Comparison of ENCODE assay signal across 8 cellular contexts in the genomic region with DNA sequence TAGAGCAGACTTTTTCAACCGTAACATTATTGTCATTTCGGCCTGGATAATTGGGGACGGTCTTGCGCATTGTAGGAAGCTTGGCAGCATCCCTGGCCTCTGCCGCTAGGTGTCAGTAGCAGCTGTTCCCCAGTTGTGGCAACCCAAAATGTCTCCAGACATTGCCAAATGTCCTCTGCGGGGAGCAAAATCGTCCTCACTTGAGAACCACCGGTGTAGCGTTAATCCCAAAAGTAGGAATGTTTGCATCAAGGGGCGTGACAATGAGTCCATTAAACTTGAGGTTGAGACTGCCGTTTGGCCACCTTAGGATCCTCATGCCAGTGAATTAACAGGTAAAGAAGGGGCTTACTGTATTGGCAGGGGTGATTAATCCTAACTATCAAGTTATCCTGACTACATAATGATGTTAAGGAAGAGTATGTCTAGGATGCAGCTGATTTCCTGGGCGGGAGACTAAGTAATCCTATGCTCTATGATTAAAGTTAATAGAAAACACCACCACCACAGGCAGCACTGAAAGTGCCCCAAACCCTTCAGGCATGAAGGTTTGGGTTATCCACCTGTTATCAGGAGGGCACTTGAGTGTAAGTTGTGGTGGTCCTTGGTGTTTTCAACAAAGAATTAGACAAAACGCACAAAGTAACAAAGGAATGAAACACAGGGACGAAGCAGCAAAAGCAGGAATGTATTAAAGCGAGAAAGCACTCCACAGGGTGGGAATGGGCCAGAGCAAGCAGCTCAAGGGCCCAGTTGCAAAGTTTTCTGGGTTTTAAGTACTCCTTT. TPM values are rescaled to one million over a fixed set of nuclear protein-coding genes. Genes with fewer than 3 reads are reported as not detected.
A peak's percentile ranks its signal among the peaks of the same experiment; 100 is the strongest.
DNase-seq lines count a peak whose midpoint lies in the region; ATAC-seq and TF ChIP-seq lines count a peak whose summit lies in the region.

No MANE protein-coding gene starts in this region.

- H3K9me2 ChIP-seq in GM23248 (ENCODE audit: insufficient read depth): no peaks in the 10 kb centered on the region
- no peaks in the 10 kb centered on the region for H3K9me2 ChIP-seq in hepatocyte (replicated peaks; ENCODE audit: insufficient read depth)

- in situ Hi-C loops in GM23248 (cut with MboI): no loop called here

- CTCF ChIA-PET in CD8-positive, alpha-beta memory T cell (lab: Charles Lee): interaction anchor here (0.9 to 2.8 kb wide), 7 partner anchors 9 to 282 kb away, joined by 3 to 21 read pairs (median 5); no protein-coding TSS in a partner anchor

- H3K4me1 Mint-ChIP-seq in CD8-positive, alpha-beta memory T cell: peaks cover 6 to 9% (median 7%) of the 10 kb centered on the region in 3 donors

- no peaks in the 10 kb centered on the region for H3K9me3 ChIP-seq in CD8-positive, alpha-beta memory T cell (ENCODE audit: low read length)
- H3K9me3 ChIP-seq in GM23248 (ENCODE audit: low read depth) (no peaks in the 10 kb centered on the region), ascending aorta (no peaks in the 10 kb centered on the region), hepatocyte (ENCODE audit: low read depth) (no peaks in the 10 kb centered on the region), skeletal muscle satellite cell (replicated peaks; ENCODE audit: low read length) (no peaks in the 10 kb centered on the region)

- no peak overlapping the region for H3K27ac ChIP-seq in CD8-positive, alpha-beta memory T cell (ENCODE audit: low read depth, low read length)
- H3K27ac ChIP-seq in GM23248 (no peak overlapping the region), ascending aorta (no peak overlapping the region), hepatocyte (no peak overlapping the region)

- H3K36me3 ChIP-seq in CD8-positive, alpha-beta memory T cell (ENCODE audit: insufficient read depth, low read length): no peaks in the 10 kb centered on the region
- H3K36me3 ChIP-seq in GM23248 (ENCODE audit: low read depth) (no peaks in the 10 kb centered on the region), ascending aorta (no peaks in the 10 kb centered on the region), hepatocyte (replicated peaks; ENCODE audit: insufficient read depth, low read depth) (no peaks in the 10 kb centered on the region), skeletal muscle satellite cell (ENCODE audit: insufficient read depth, low read length) (no peaks in the 10 kb centered on the region)

- no peaks in the 10 kb centered on the region for H4K20me1 ChIP-seq in GM23248 (ENCODE audit: insufficient read depth)
- H4K20me1 ChIP-seq in hepatocyte (ENCODE audit: insufficient read depth, poor library complexity, severe bottlenecking): no peaks in the 10 kb centered on the region

- peaks cover 0 to 3% (median 0%) of the 10 kb centered on the region in 5 donors for H3K9me3 Mint-ChIP-seq in CD8-positive, alpha-beta memory T cell

- H3K9ac ChIP-seq in GM23248: 0 out of 2 replicates have a peak overlapping the region, but pooled peaks have one; percentile 27
- peak overlapping the region; percentile 1 for H3K9ac ChIP-seq in skeletal muscle satellite cell (ENCODE audit: low read depth, low read length)

- DNase-seq in CD8-positive, alpha-beta memory T cell: peak; percentile 71 to 87 (median 75)
- DNase-seq in GM23248 (peak; percentile 83), NCI-H1436 treated with DMSO at 0.1 percent for 48 hours (lab: John Stamatoyannopoulos, UW) (peak; percentile 37), T-helper 9 cell (peak; percentile 71), ascending aorta (ENCODE audit: low spot score in 2 of 2) (peak; percentile 43 to 92), hepatocyte (ENCODE audit: low spot score) (peak; percentile 82)

- H3K79me2 ChIP-seq in GM23248 (ENCODE audit: insufficient read depth) (no peaks in the 10 kb centered on the region), hepatocyte (no peaks in the 10 kb centered on the region)

- peak; percentile 82 to 94 (median 91) for TF ChIP-seq CTCF in ascending aorta (IDR thresholded peaks at IDR 0.05)
- TF ChIP-seq CTCF in hepatocyte (IDR thresholded peaks at IDR 0.05; ENCODE audit: poor library complexity): peak; percentile 91

- no peak for ATAC-seq in HG03139 (IDR thresholded peaks at IDR 0.05; ENCODE audit: unreplicated experiment)

- peaks cover 0 to 9% of the 10 kb centered on the region in 2 donors for H3K27me3 Mint-ChIP-seq in CD8-positive, alpha-beta memory T cell

- H3K36me3 Mint-ChIP-seq in CD8-positive, alpha-beta memory T cell: peaks cover 0 to 1% (median 0%) of the 10 kb centered on the region in 3 donors

- peak overlapping the region; percentile 11 to 81 (median 70) for H3K4me3 Mint-ChIP-seq in CD8-positive, alpha-beta memory T cell

- 0 out of 2 replicates have a peak, but pooled peaks cover 6% of the 10 kb centered on the region for H3F3A ChIP-seq in GM23248 (ENCODE audit: insufficient read depth)

- POLR2A ChIA-PET in CD8-positive, alpha-beta memory T cell (lab: Charles Lee): interaction anchor here (1.5 kb wide), 1 partner anchor 15 kb away, joined by 7 read pairs; no protein-coding TSS in a partner anchor

- intact Hi-C loops in ascending aorta (cut with DNase I): loop anchor here (2.0 to 10.0 kb wide), 3 partner anchors 173 to 365 kb away; partner anchors contain the start of genes MERTK, RGPD8 and TTL

- H3K27me3 ChIP-seq in CD8-positive, alpha-beta memory T cell (ENCODE audit: insufficient read depth, low read length, poor library complexity, severe bottlenecking): no peaks in the 10 kb centered on the region
- H3K27me3 ChIP-seq in GM23248 (replicated peaks; ENCODE audit: insufficient read depth): no peaks in the 10 kb centered on the region
- no peaks in the 10 kb centered on the region for H3K27me3 ChIP-seq in ascending aorta
- no peaks in the 10 kb centered on the region for H3K27me3 ChIP-seq in hepatocyte
- no peaks in the 10 kb centered on the region for H3K27me3 ChIP-seq in skeletal muscle satellite cell (ENCODE audit: control insufficient read depth, insufficient read depth, low read length)

- H3K4me3 ChIP-seq in CD8-positive, alpha-beta memory T cell (ENCODE audit: low read length): peak overlapping the region; percentile 28
- H3K4me3 ChIP-seq in GM23248 (peak overlapping the region; percentile 54), ascending aorta (peak overlapping the region; percentile 29 to 46), hepatocyte (no peak overlapping the region), skeletal muscle satellite cell (ENCODE audit: low read length) (no peak overlapping the region)

- peak overlapping the region in 6 of 8 donors; percentile 9 to 93 (median 78) for H3K27ac Mint-ChIP-seq in CD8-positive, alpha-beta memory T cell

- peak overlapping the region; percentile 94 for H2AFZ ChIP-seq in GM23248
- peak overlapping the region; percentile 90 for H2AFZ ChIP-seq in hepatocyte

- 19 to 21% methylated on average over 15 of the region's 15 CpGs for WGBS in GM23248 (ENCODE audit: low coverage in 1 of 2, low lambda C conversion rate in 2 of 2, missing lambda C conversion rate in 2 of 2), 2 experiments
- WGBS in hepatocyte (ENCODE audit: low lambda C conversion rate, missing lambda C conversion rate): 27% methylated on average over 15 of the region's 15 CpGs

- H3K4me1 ChIP-seq in CD8-positive, alpha-beta memory T cell (ENCODE audit: insufficient read depth, low read length): peaks cover 13% of the 10 kb centered on the region
- H3K4me1 ChIP-seq in GM23248 (ENCODE audit: insufficient read depth): no peaks in the 10 kb centered on the region
- H3K4me1 ChIP-seq in ascending aorta: no peaks in the 10 kb centered on the region
- H3K4me1 ChIP-seq in hepatocyte (ENCODE audit: insufficient read depth): no peaks in the 10 kb centered on the region
- H3K4me1 ChIP-seq in skeletal muscle satellite cell (ENCODE audit: control insufficient read depth, insufficient read depth, low read length): no peaks in the 10 kb centered on the region

- H3K4me2 ChIP-seq in GM23248 (ENCODE audit: unreplicated experiment) (peak overlapping the region; percentile 82), hepatocyte (peak overlapping the region; percentile 78), skeletal muscle satellite cell (ENCODE audit: low read length) (peak overlapping the region; percentile 69)

RNA-seq across cellular contexts. Expression of gene ZC3H8, which starts 4.9 kb away (rescaled TPM):
- total RNA-seq in CD8-positive, alpha-beta memory T cell: 10 to 100 TPM; 29.7 to 32.0 TPM
- 13.4 TPM for polyA plus RNA-seq in CD8-positive, alpha-beta memory T cell
- 0.51 and 2.7 TPM in 2 replicates for total RNA-seq in GM23248 (2014; rRNA removed; shearing (Covaris generic))
- polyA plus RNA-seq in GM23248 (2016; fragmentation: Nextera tagmentation; extraction: Ambion mirVana) (7.0 and 9.5 TPM in 2 replicates), hepatocyte (13.6 and 15.2 TPM in 2 replicates)
- total RNA-seq in ascending aorta (0.11 TPM), hepatocyte (7.4 and 17.5 TPM in 2 replicates)
- total RNA-seq in skeletal muscle satellite cell (2012; rRNA removed): 2.6 and 9.1 TPM in 2 replicates

RNA-seq across cellular contexts. Expression of gene ZC3H6, which starts 15.7 kb away (rescaled TPM):
- 1 to 10 TPM; 7.2 to 7.5 TPM for total RNA-seq in CD8-positive, alpha-beta memory T cell
- polyA plus RNA-seq in CD8-positive, alpha-beta memory T cell: 9.6 TPM
- total RNA-seq in GM23248 (2014; rRNA removed; shearing (Covaris generic)): 2.5 and 3.3 TPM in 2 replicates
- polyA plus RNA-seq in GM23248 (2016; fragmentation: Nextera tagmentation; extraction: Ambion mirVana): 2.1 and 2.5 TPM in 2 replicates
- 1.5 TPM for total RNA-seq in ascending aorta
- total RNA-seq in hepatocyte: 3.7 and 4.5 TPM in 2 replicates
- polyA plus RNA-seq in hepatocyte: 1.5 and 1.9 TPM in 2 replicates
- 2.0 and 2.8 TPM in 2 replicates for total RNA-seq in skeletal muscle satellite cell (2012; rRNA removed)

Comparison
In these comparisons a context has a peak if more than half of its experiments do, and no peak if none do; other contexts are left out.
1. H3K4me3 ChIP-seq: peak in CD8-positive, alpha-beta memory T cell (single experiment), GM23248 (single experiment) and ascending aorta (2 of 2); none in hepatocyte (single experiment) and skeletal muscle satellite cell (single experiment).
2. Peak in every context shown above with its lines, with median percentiles within 50 percentile points of each other: DNase-seq and H3K4me2 ChIP-seq.